1 cellular context compared by ENCODE assay signal in the genomic region with DNA sequence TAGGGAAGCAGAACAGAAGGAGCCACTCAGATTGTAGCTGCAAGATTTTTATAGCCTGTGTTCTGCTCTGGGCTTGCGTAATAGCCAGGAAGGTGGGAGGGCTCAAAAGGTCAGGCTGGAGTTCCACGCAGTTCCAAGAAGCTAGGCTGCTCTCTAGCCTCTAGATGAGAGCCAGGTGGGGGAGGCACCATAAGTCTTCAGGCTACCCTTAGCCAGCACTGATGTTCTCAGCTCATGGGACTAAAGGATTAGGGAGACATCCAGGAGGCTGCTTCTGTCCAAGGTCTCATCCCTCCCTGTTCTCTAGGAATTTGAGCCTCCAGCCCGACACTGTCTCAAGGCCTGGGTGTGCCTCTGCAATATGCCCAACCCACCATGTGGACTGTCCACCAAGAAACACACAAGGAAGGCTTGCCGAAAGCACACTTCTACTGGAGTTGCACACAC.
TF ChIP-seq lines count a peak whose summit lies in the region.

No MANE protein-coding gene starts in this region.

TF ChIP-seq in HepG2, 621 proteins besides CTCF, POLR2A, EP300 and RAD21 (continued from another document and continues in another):
- TF ChIP-seq, protein P1, sequence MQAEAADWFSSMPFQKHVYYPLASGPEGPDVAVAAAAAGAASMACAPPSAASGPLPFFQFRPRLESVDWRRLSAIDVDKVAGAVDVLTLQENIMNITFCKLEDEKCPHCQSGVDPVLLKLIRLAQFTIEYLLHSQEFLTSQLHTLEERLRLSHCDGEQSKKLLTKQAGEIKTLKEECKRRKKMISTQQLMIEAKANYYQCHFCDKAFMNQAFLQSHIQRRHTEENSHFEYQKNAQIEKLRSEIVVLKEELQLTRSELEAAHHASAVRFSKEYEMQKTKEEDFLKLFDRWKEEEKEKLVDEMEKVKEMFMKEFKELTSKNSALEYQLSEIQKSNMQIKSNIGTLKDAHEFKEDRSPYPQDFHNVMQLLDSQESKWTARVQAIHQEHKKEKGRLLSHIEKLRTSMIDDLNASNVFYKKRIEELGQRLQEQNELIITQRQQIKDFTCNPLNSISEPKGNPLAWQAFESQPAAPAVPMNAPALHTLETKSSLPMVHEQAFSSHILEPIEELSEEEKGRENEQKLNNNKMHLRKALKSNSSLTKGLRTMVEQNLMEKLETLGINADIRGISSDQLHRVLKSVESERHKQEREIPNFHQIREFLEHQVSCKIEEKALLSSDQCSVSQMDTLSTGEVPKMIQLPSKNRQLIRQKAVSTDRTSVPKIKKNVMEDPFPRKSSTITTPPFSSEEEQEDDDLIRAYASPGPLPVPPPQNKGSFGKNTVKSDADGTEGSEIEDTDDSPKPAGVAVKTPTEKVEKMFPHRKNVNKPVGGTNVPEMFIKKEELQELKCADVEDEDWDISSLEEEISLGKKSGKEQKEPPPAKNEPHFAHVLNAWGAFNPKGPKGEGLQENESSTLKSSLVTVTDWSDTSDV (CRISPR knock-in tag; IDR thresholded peaks at IDR 0.05) = no peak
- TF ChIP-seq SRSF4 (IDR thresholded peaks at IDR 0.05; ENCODE audit: low read depth, low read length, poor library complexity, severe bottlenecking) (no peak), ELF3 (CRISPR knock-in tag; IDR thresholded peaks at IDR 0.05) (0 out of 2 replicates have a peak, but pooled peaks have one; percentile 14), PRDM10 (CRISPR knock-in tag; IDR thresholded peaks at IDR 0.05; ENCODE audit: low read depth) (no peak), GPN1 (CRISPR knock-in tag; IDR thresholded peaks at IDR 0.05; ENCODE audit: borderline replicate concordance) (no peak), PITX1 (CRISPR knock-in tag; IDR thresholded peaks at IDR 0.05) (no peak), ZNF17 (CRISPR knock-in tag; IDR thresholded peaks at IDR 0.05) (no peak), ZFAT (CRISPR knock-in tag; conservative IDR thresholded peaks at IDR 0.05) (no peak), HNF4G (IDR thresholded peaks at IDR 0.05; ENCODE audit: borderline replicate concordance, low read depth, low read length) (no peak), HNF4G (CRISPR knock-in tag; IDR thresholded peaks at IDR 0.05; ENCODE audit: borderline replicate concordance, low read depth) (no peak), ZFP36L1 (CRISPR knock-in tag; IDR thresholded peaks at IDR 0.05) (no peak), HMGXB3 (CRISPR knock-in tag; IDR thresholded peaks at IDR 0.05; ENCODE audit: borderline replicate concordance) (no peak), CENPBD1 (CRISPR knock-in tag; IDR thresholded peaks at IDR 0.05; ENCODE audit: borderline replicate concordance, low read depth) (no peak), CEBPB (IDR thresholded peaks at IDR 0.05; ENCODE audit: borderline replicate concordance, low read depth, low read length) (peak; percentile 95), ZNF10 (CRISPR knock-in tag; IDR thresholded peaks at IDR 0.05; ENCODE audit: borderline replicate concordance, low read depth) (no peak), ZSCAN22 (CRISPR knock-in tag; IDR thresholded peaks at IDR 0.05) (0 out of 2 replicates have a peak, but pooled peaks have one; percentile 43), RCOR2 (CRISPR knock-in tag; IDR thresholded peaks at IDR 0.05) (no peak), SIN3A (IDR thresholded peaks at IDR 0.05; ENCODE audit: borderline replicate concordance, low read depth, low read length) (no peak), THAP7 (CRISPR knock-in tag; IDR thresholded peaks at IDR 0.05) (0 out of 2 replicates have a peak, but pooled peaks have one; percentile 42), ZNF747 (CRISPR knock-in tag; IDR thresholded peaks at IDR 0.05; ENCODE audit: borderline replicate concordance) (no peak), ZNF572 (CRISPR knock-in tag; IDR thresholded peaks at IDR 0.05) (no peak), RARA (CRISPR knock-in tag; IDR thresholded peaks at IDR 0.05) (peak; percentile 46; the same call in 1 of the 2 replicates), ZSCAN29 (CRISPR knock-in tag; conservative IDR thresholded peaks at IDR 0.05) (no peak), ZNF160 (CRISPR knock-in tag; IDR thresholded peaks at IDR 0.05) (no peak), ZNF354B (CRISPR knock-in tag; IDR thresholded peaks at IDR 0.05) (no peak), SIX1 (CRISPR knock-in tag; IDR thresholded peaks at IDR 0.05; ENCODE audit: borderline replicate concordance) (no peak), ZNF24 (IDR thresholded peaks at IDR 0.05) (no peak), ETV5 (CRISPR knock-in tag; IDR thresholded peaks at IDR 0.05; ENCODE audit: borderline replicate concordance) (0 out of 2 replicates have a peak, but pooled peaks have one; percentile 17), ZBTB21 (CRISPR knock-in tag; IDR thresholded peaks at IDR 0.05) (no peak), REL (CRISPR knock-in tag; conservative IDR thresholded peaks at IDR 0.05) (no peak), ZNF614 (CRISPR knock-in tag; IDR thresholded peaks at IDR 0.05; ENCODE audit: borderline replicate concordance) (no peak), NFYC (CRISPR knock-in tag; IDR thresholded peaks at IDR 0.05) (no peak), NFE2L2 (IDR thresholded peaks at IDR 0.05; ENCODE audit: low read length) (no peak)
- TF ChIP-seq, protein P2, sequence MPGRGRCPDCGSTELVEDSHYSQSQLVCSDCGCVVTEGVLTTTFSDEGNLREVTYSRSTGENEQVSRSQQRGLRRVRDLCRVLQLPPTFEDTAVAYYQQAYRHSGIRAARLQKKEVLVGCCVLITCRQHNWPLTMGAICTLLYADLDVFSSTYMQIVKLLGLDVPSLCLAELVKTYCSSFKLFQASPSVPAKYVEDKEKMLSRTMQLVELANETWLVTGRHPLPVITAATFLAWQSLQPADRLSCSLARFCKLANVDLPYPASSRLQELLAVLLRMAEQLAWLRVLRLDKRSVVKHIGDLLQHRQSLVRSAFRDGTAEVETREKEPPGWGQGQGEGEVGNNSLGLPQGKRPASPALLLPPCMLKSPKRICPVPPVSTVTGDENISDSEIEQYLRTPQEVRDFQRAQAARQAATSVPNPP (CRISPR knock-in tag; IDR thresholded peaks at IDR 0.05) = no peak
- TF ChIP-seq, protein P3, sequence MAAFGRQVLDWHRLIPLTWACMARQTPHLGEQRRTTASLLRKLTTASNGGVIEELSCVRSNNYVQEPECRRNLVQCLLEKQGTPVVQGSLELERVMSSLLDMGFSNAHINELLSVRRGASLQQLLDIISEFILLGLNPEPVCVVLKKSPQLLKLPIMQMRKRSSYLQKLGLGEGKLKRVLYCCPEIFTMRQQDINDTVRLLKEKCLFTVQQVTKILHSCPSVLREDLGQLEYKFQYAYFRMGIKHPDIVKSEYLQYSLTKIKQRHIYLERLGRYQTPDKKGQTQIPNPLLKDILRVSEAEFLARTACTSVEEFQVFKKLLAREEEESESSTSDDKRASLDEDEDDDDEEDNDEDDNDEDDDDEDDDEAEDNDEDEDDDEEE (CRISPR knock-in tag; IDR thresholded peaks at IDR 0.05) = 0 out of 2 replicates have a peak, but pooled peaks have one; percentile 40
- TF ChIP-seq, protein P4, sequence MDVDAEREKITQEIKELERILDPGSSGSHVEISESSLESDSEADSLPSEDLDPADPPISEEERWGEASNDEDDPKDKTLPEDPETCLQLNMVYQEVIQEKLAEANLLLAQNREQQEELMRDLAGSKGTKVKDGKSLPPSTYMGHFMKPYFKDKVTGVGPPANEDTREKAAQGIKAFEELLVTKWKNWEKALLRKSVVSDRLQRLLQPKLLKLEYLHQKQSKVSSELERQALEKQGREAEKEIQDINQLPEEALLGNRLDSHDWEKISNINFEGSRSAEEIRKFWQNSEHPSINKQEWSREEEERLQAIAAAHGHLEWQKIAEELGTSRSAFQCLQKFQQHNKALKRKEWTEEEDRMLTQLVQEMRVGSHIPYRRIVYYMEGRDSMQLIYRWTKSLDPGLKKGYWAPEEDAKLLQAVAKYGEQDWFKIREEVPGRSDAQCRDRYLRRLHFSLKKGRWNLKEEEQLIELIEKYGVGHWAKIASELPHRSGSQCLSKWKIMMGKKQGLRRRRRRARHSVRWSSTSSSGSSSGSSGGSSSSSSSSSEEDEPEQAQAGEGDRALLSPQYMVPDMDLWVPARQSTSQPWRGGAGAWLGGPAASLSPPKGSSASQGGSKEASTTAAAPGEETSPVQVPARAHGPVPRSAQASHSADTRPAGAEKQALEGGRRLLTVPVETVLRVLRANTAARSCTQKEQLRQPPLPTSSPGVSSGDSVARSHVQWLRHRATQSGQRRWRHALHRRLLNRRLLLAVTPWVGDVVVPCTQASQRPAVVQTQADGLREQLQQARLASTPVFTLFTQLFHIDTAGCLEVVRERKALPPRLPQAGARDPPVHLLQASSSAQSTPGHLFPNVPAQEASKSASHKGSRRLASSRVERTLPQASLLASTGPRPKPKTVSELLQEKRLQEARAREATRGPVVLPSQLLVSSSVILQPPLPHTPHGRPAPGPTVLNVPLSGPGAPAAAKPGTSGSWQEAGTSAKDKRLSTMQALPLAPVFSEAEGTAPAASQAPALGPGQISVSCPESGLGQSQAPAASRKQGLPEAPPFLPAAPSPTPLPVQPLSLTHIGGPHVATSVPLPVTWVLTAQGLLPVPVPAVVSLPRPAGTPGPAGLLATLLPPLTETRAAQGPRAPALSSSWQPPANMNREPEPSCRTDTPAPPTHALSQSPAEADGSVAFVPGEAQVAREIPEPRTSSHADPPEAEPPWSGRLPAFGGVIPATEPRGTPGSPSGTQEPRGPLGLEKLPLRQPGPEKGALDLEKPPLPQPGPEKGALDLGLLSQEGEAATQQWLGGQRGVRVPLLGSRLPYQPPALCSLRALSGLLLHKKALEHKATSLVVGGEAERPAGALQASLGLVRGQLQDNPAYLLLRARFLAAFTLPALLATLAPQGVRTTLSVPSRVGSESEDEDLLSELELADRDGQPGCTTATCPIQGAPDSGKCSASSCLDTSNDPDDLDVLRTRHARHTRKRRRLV (CRISPR knock-in tag; IDR thresholded peaks at IDR 0.05) = no peak
